Comparison of ENCODE assay signal across 8 cellular contexts in the genomic region with DNA sequence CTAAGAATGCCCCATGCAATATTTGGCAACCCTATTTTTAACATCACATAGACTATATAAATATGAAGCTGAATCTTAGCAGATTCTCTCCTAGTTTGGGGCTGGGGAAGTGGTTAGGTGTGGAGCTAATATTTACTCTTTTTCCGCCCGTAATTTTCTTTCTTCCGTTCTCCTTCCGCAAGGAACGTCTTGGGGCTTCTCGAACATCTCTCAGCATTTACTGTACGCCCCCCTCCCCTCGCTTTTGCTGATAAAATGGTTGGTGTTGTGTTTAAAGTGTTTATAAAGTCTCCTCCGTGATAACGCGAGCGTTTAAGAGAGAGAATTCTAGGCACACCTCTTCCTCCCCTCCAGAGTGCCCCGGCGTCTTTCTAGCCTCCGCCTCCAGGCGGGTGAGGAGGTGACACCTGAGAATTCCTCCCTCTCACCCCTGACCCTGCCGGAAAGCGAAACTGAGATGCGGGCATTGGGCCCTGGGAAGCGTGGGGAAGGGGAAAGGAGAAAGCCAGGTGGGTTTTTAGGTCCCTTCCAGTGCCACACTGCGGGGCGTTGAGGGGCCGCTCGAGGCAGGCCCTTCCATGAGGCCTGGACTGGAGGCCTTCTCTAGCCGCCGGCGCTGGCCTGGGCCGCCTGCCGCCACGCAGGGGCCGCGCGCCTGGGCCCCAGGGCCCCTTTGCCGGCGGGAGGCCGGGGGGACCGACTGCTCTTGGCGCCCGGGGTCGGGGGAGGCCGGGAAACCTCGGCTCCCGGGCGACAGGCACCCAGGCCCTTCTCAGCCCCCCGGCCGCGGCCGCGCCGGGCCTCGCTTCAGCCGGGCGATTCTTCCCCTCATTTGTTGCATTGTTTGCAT.
A peak's percentile ranks its signal among the peaks of the same experiment; 100 is the strongest.
DNase-seq lines count a peak whose midpoint lies in the region; ATAC-seq, FAIRE-seq and TF ChIP-seq lines count a peak whose summit lies in the region.
"Not testable (repeated sequence)": the region's sequence is repeated elsewhere in the genome, so short reads cannot be mapped to it uniquely, and the experiment has no call there.

No MANE protein-coding gene starts in this region.

- in situ Hi-C loops in GM18951 (cut with MboI; ENCODE audit: low sequenced_read_pairs, unreplicated experiment), result not testable (repeated sequence)

- not testable (repeated sequence) for H4K20me1 ChIP-seq in Loucy (ENCODE audit: insufficient read depth, low read length, poor library complexity, severe bottlenecking)

- TF ChIP-seq POLR2A in A549 (IDR thresholded peaks at IDR 0.05; ENCODE audit: low read length), result not testable (repeated sequence)
- TF ChIP-seq POLR2A in GM18951 (IDR thresholded peaks at IDR 0.05; ENCODE audit: extremely low read depth, insufficient read depth, insufficient read length), result peak; percentile 33

- H3K27ac ChIP-seq in A549, result peak overlapping the region; percentile 73 to 80
- not testable (repeated sequence) for H3K27ac ChIP-seq in iPS DF 6.9 (ENCODE audit: low read length)

- not testable (repeated sequence) for H3K79me2 ChIP-seq in Loucy (ENCODE audit: insufficient read depth, low read length)

- H2AFZ ChIP-seq in Loucy (ENCODE audit: low read length), result peak overlapping the region; percentile 59

- H3K36me3 ChIP-seq in Loucy (ENCODE audit: insufficient read depth, low read length); iPS DF 6.9 (ENCODE audit: control insufficient read depth, insufficient read depth, low read length): not testable (repeated sequence)

- WGBS in A549 (ENCODE audit: missing lambda C conversion rate), result 69% methylated on average over 35 of the region's 53 CpGs
- WGBS in iPS DF 6.9 (ENCODE audit: insufficient coverage, insufficient read length), result no CpG with 5 or more reads among the region's 53 CpGs

- DNase-seq in A549 (ENCODE audit: low read depth in 1 of 2, low spot score in 1 of 2), result peak in 1 of 2 experiments; percentile 68
- DNase-seq in activated naive CD4-positive, alpha-beta T cell treated with anti-CD3 and anti-CD28 coated beads, Interleukin-2, amount 50 U/mL, for 16 hours, result peak; percentile 69
- not testable (repeated sequence) for DNase-seq in iPS DF 6.9 (ENCODE audit: low read depth, low spot score)
- DNase-seq in renal cortical epithelial cell (ENCODE audit: low read depth), result peak; percentile 61

- TF ChIP-seq EP300 in A549 (IDR thresholded peaks at IDR 0.05), result not testable (repeated sequence)

- TF ChIP-seq RAD21 in A549 (conservative IDR thresholded peaks at IDR 0.05 in 1 of 2, IDR thresholded peaks at IDR 0.05 in 1 of 2), result not testable (repeated sequence)

- TF ChIP-seq CTCF in A549 (IDR thresholded peaks at IDR 0.05); Loucy (conservative IDR thresholded peaks at IDR 0.05; ENCODE audit: low read length): not testable (repeated sequence)

- H3K9me3 ChIP-seq in A549; Loucy (ENCODE audit: insufficient read depth, low read depth, low read length); iPS DF 6.9 (ENCODE audit: control insufficient read depth, insufficient read depth, low read length): not testable (repeated sequence)

- POLR2A ChIA-PET in A549 (lab: Yijun Ruan, JAX), result not testable (repeated sequence)

- H3K4me3 ChIP-seq in A549, result peak overlapping the region; percentile 45
- H3K4me3 ChIP-seq in Loucy (ENCODE audit: low read length, poor library complexity, severe bottlenecking), result peak overlapping the region; percentile 74
- peak overlapping the region; percentile 59; the same call in 1 of the 2 replicates for H3K4me3 ChIP-seq in iPS DF 6.9 (ENCODE audit: low read length)

- peak overlapping the region; percentile 69 for H3K4me2 ChIP-seq in A549
- peak overlapping the region; percentile 73 for H3K4me2 ChIP-seq in Loucy (ENCODE audit: low read depth, low read length, poor library complexity, severe bottlenecking)

- FAIRE-seq in A549 (lab: Jason Lieb, UNC), result not testable (repeated sequence)
- peak; percentile 73 for FAIRE-seq in TTC549 (lab: Jason Lieb, UNC)

- not testable (repeated sequence) for H3K9me2 ChIP-seq in Loucy (replicated peaks; ENCODE audit: low read depth, low read length)

- H3K4me1 ChIP-seq in A549; iPS DF 6.9 (ENCODE audit: control insufficient read depth, insufficient read depth, low read length): not testable (repeated sequence)
- peaks cover 30% of the 10 kb centered on the region for H3K4me1 ChIP-seq in Loucy (ENCODE audit: insufficient read depth, low read length, poor library complexity, severe bottlenecking)

- not testable (repeated sequence) for H3K27me3 ChIP-seq in Loucy (ENCODE audit: insufficient read depth, low read length, poor library complexity, severe bottlenecking); iPS DF 6.9 (ENCODE audit: control insufficient read depth, insufficient read depth, low read length)

- CTCF ChIA-PET in A549 (lab: Yijun Ruan, JAX), result not testable (repeated sequence)

- not testable (repeated sequence) for H3F3A ChIP-seq in Loucy (ENCODE audit: low read depth)

- ATAC-seq in A549 (peak; percentile 89 to 94), HG02840 (IDR thresholded peaks at IDR 0.05; ENCODE audit: low FRiP score, unreplicated experiment) (peak; percentile 77)

- peak overlapping the region; percentile 75 for H3K9ac ChIP-seq in Loucy (ENCODE audit: low read depth, low read length, poor library complexity, severe bottlenecking)
